In genomic region chr7:47531584-47532492, GRCh38 we compare ENCODE assay signal across 18 cellular contexts. TPM values are rescaled to one million over a fixed set of nuclear protein-coding genes. Genes with fewer than 3 reads are reported as not detected.
DNase-seq lines count a peak whose midpoint lies in the region; ATAC-seq, FAIRE-seq and TF ChIP-seq lines count a peak whose summit lies in the region.
"Had no signal": no experiment of that assay in that cellular context is flagged by ENCODE, and none has a peak within 500 bp of the region (broad histone marks: within the 10 kb centered on the region; RNA-seq: fewer than 3 reads in every experiment).

No MANE protein-coding gene starts in this region.

- H3K79me1 ChIP-seq in IMR-90 (ENCODE audit: low read depth in 1 of 2, low read length in 2 of 2) (peaks cover 31 to 79% of the 10 kb centered on the region in 2 experiments), H1 (ENCODE audit: low read depth, low read length) (peaks cover 7% of the 10 kb centered on the region)

- no peak for TF ChIP-seq EP300 in H1 (IDR thresholded peaks at IDR 0.05; ENCODE audit: borderline replicate concordance in 1 of 2, low read depth in 2 of 2, low read length in 2 of 2)

- H3K9ac ChIP-seq in IMR-90 (ENCODE audit: low read depth, low read length) (no peak overlapping the region), H1 (replicated peaks in 1 of 4; ENCODE audit: extremely low read depth in 1 of 4, low read depth in 3 of 4, low read length in 3 of 4) (no peak overlapping the region)

- WGBS in IMR-90 (ENCODE audit: extremely low coverage in 2 of 2, insufficient read length in 1 of 2), 2 experiments: 98% methylated on average over 8 of the region's 17 CpGs; no CpG with 5 or more reads in 1 of the 2 experiments
- WGBS in H1 (ENCODE audit: extremely low coverage in 1 of 2, insufficient coverage in 1 of 2, insufficient read length in 1 of 2, insufficient replicate concordance in 2 of 2, low coverage in 1 of 2, low lambda C conversion rate in 2 of 2, missing lambda C conversion rate in 1 of 2), 2 experiments: 91% methylated on average over 14 of the region's 17 CpGs; no CpG with 5 or more reads in 1 of the 2 experiments

- H3K27ac Mint-ChIP-seq in activated naive CD8-positive, alpha-beta T cell treated with anti-CD3 and anti-CD28 coated beads for 36 hours: no peak overlapping the region
- H3K27ac Mint-ChIP-seq: CD4-positive, alpha-beta T cell had no signal

- in situ Hi-C loops in IMR-90 (cut with MboI; ENCODE audit: low sequenced_read_pairs): no loop called here

- H2BK5ac ChIP-seq in IMR-90 (ENCODE audit: low read depth, low read length, poor library complexity, severe bottlenecking) (no peak overlapping the region), H1 (ENCODE audit: low read depth, low read length) (no peak overlapping the region)

- H3K9me1 ChIP-seq in IMR-90 (ENCODE audit: insufficient read depth, low read length): peaks cover 16% of the 10 kb centered on the region

- H2BK120ac ChIP-seq in IMR-90 (ENCODE audit: low read depth, low read length) (no peak overlapping the region), H1 (replicated peaks; ENCODE audit: low read depth, low read length) (no peak overlapping the region)

- no peak overlapping the region for H3K4me3 Mint-ChIP-seq in activated naive CD8-positive, alpha-beta T cell treated with anti-CD3 and anti-CD28 coated beads for 36 hours
- H3K4me3 Mint-ChIP-seq: CD4-positive, alpha-beta T cell had no signal

- H3K9me3 ChIP-seq in IMR-90 (ENCODE audit: control insufficient read depth, insufficient read depth, low read length) (peaks cover 4% of the 10 kb centered on the region; the same call in 1 of the 2 replicates), H1 (ENCODE audit: insufficient read depth in 2 of 2, low read depth in 1 of 2, low read length in 1 of 2) (peaks cover 0 to 7% of the 10 kb centered on the region in 2 experiments; a peak in 1 of 4 replicates), osteoblast (ENCODE audit: low read depth, low read length) (no peaks in the 10 kb centered on the region)
- H3K9me3 ChIP-seq: BE2C had no signal

- no peak overlapping the region for H4K91ac ChIP-seq in IMR-90 (ENCODE audit: insufficient read depth, low read depth, low read length)
- no peak overlapping the region for H4K91ac ChIP-seq in H1 (replicated peaks; ENCODE audit: insufficient read length, low read length)

- no peak for FAIRE-seq in H1 (lab: Jason Lieb, UNC)

- TF ChIP-seq RAD21 in IMR-90 (IDR thresholded peaks at IDR 0.05; ENCODE audit: low read length) (no peak), H1 (IDR thresholded peaks at IDR 0.05 in 1 of 2, conservative IDR thresholded peaks at IDR 0.05 in 1 of 2; ENCODE audit: low read depth in 2 of 2, low read length in 2 of 2) (no peak)

- H3K4me1 ChIP-seq in IMR-90 (ENCODE audit: control insufficient read depth, insufficient read depth, low read length) (peaks cover 15% of the 10 kb centered on the region), H1 (replicated peaks in 1 of 4; ENCODE audit: control insufficient read depth in 3 of 4, insufficient read depth in 4 of 4, low read length in 3 of 4) (peaks cover 9 to 21% (median 14%) of the 10 kb centered on the region in 4 experiments), osteoblast (ENCODE audit: insufficient read depth, low read length) (peaks cover 21% of the 10 kb centered on the region)
- H3K4me1 ChIP-seq: BE2C had no signal

- TF ChIP-seq CTCF in IMR-90 (conservative IDR thresholded peaks at IDR 0.05; ENCODE audit: low read depth, low read length) (no peak), H1 (IDR thresholded peaks at IDR 0.05; ENCODE audit: control extremely low read depth in 1 of 3, insufficient read depth in 1 of 3, low read depth in 1 of 3, low read length in 3 of 3) (no peak), osteoblast (IDR thresholded peaks at IDR 0.05; ENCODE audit: extremely low read depth, low read depth, low read length) (no peak), coronary artery (IDR thresholded peaks at IDR 0.05) (no peak)

- H3K4me3 ChIP-seq in IMR-90 (ENCODE audit: insufficient read depth, low read depth, low read length) (no peak overlapping the region), H1 (ENCODE audit: extremely low read depth in 1 of 4, insufficient read depth in 2 of 4, low read depth in 3 of 4, low read length in 4 of 4) (no peak overlapping the region), osteoblast (ENCODE audit: insufficient read depth, low read length) (no peak overlapping the region), coronary artery (no peak overlapping the region)
- H3K4me3 ChIP-seq: PC-9 had no signal

- H3K56ac ChIP-seq in IMR-90 (ENCODE audit: extremely low read depth, insufficient read depth, low read length) (no peak overlapping the region), H1 (replicated peaks; ENCODE audit: insufficient read length, low read depth, low read length) (no peak overlapping the region)

- intact Hi-C loops in IMR-90 (cut with micrococcal nuclease): no loop called here

- no peak for DNase-seq in IMR-90
- peak; percentile 58 for DNase-seq in NCI-H510A treated with DMSO at 0.1 percent for 48 hours (lab: John Stamatoyannopoulos, UW)
- DNase-seq in H1 (ENCODE audit: low read depth in 1 of 2, low spot score in 2 of 2): no peak
- peak; percentile 5 for DNase-seq in osteoblast (ENCODE audit: insufficient read length, low spot score, missing footprints)
- DNase-seq in activated CD4-positive, CD25-positive, alpha-beta regulatory T cell (lab: John Stamatoyannopoulos, UW): no peak
- DNase-seq in activated naive CD8-positive, alpha-beta T cell treated with anti-CD3 and anti-CD28 coated beads for 36 hours: no peak
- no peak for DNase-seq in coronary artery (ENCODE audit: low spot score)
- DNase-seq: BE2C; Calu3; CD4-positive, alpha-beta T cell; DMS79; NCI-H1930; NCI-H2171; NCI-H446; NCI-H774; PC-9 had no signal

- peaks cover 3% of the 10 kb centered on the region for H3K9me3 Mint-ChIP-seq in activated naive CD8-positive, alpha-beta T cell treated with anti-CD3 and anti-CD28 coated beads for 36 hours
- H3K9me3 Mint-ChIP-seq: CD4-positive, alpha-beta T cell had no signal

- no peaks in the 10 kb centered on the region for H3K4me1 Mint-ChIP-seq in activated naive CD8-positive, alpha-beta T cell treated with anti-CD3 and anti-CD28 coated beads for 36 hours

- H3K18ac ChIP-seq in IMR-90 (ENCODE audit: low read depth, low read length): no peak overlapping the region
- no peak overlapping the region for H3K18ac ChIP-seq in H1 (ENCODE audit: extremely low read depth, low read length)

- H3K79me2 ChIP-seq in H1 (ENCODE audit: control insufficient read depth in 1 of 2, insufficient read depth in 2 of 2, low read length in 2 of 2) (peaks cover 0 to 31% of the 10 kb centered on the region in 2 experiments; a peak in 2 of 4 replicates), osteoblast (ENCODE audit: insufficient read depth, low read length) (peaks cover 46% of the 10 kb centered on the region)

- peak overlapping the region; percentile 20 for H2AK9ac ChIP-seq in IMR-90 (replicated peaks; ENCODE audit: low read depth, low read length, poor library complexity)

- H2BK15ac ChIP-seq in IMR-90 (ENCODE audit: low read depth, low read length): no peak overlapping the region
- H2BK15ac ChIP-seq in H1 (ENCODE audit: low read length): no peak overlapping the region

- peaks cover 7% of the 10 kb centered on the region for H3K23me2 ChIP-seq in H1 (ENCODE audit: low read depth, low read length)

- CTCF ChIA-PET in IMR-90 (lab: Yijun Ruan, JAX) (no interaction called here), H1 (lab: Charles Lee; ENCODE audit: partially characterized antibody) (interaction anchor here (0.5 to 1.5 kb wide), 6 partner anchors 21 to 266 kb away, joined by 3 read pairs; partner anchors contain the start of gene TNS3)

- no peak overlapping the region for H3K4ac ChIP-seq in IMR-90 (ENCODE audit: low read depth, low read length)
- H3K4ac ChIP-seq in H1 (replicated peaks; ENCODE audit: insufficient read length, low read depth, low read length): no peak overlapping the region

- dilution Hi-C loops in IMR-90 (cut with HindIII; ENCODE audit: low sequenced_read_pairs, unreplicated experiment): no loop called here

- no peak overlapping the region for H4K5ac ChIP-seq in IMR-90 (ENCODE audit: low read depth, low read length)
- no peak overlapping the region for H4K5ac ChIP-seq in H1 (ENCODE audit: insufficient read length, low read depth, low read length)

- no peak overlapping the region for H2BK20ac ChIP-seq in IMR-90 (ENCODE audit: low read depth, low read length)
- H2BK20ac ChIP-seq in H1 (ENCODE audit: low read length): no peak overlapping the region

- no peak overlapping the region for H4K8ac ChIP-seq in IMR-90 (ENCODE audit: low read depth in 2 of 2, low read length in 2 of 2)
- H4K8ac ChIP-seq in H1 (ENCODE audit: extremely low read depth, insufficient read depth, low read length): peak overlapping the region; percentile 69; the same call in 1 of the 2 replicates

- H3K36me3 ChIP-seq in IMR-90 (ENCODE audit: control insufficient read depth, insufficient read depth, low read length): peaks cover 19% of the 10 kb centered on the region
- H3K36me3 ChIP-seq in H1 (ENCODE audit: control insufficient read depth in 2 of 4, insufficient read depth in 4 of 4, low read length in 3 of 4): 0 out of 8 replicates have a peak, but pooled peaks cover 0 to 2% (median 0%) of the 10 kb centered on the region in 4 experiments
- H3K36me3 ChIP-seq in osteoblast (ENCODE audit: insufficient read depth, low read length): peaks cover 33% of the 10 kb centered on the region
- H3K36me3 ChIP-seq: BE2C had no signal

- TF ChIP-seq POLR2A in IMR-90 (IDR thresholded peaks at IDR 0.05; ENCODE audit: low read depth, low read length) (no peak), H1 (IDR thresholded peaks at IDR 0.05; ENCODE audit: control extremely low read depth in 1 of 2, low read depth in 2 of 2, low read length in 2 of 2) (no peak)

- H3K27me3 Mint-ChIP-seq in activated naive CD8-positive, alpha-beta T cell treated with anti-CD3 and anti-CD28 coated beads for 36 hours: peaks cover 11% of the 10 kb centered on the region

- POLR2A ChIA-PET in IMR-90 (lab: Charles Lee; ENCODE audit: unreplicated experiment): no interaction called here
- POLR2A ChIA-PET in H1 (lab: Charles Lee; ENCODE audit: partially characterized antibody): no interaction called here

- H3K14ac ChIP-seq in IMR-90 (replicated peaks; ENCODE audit: low read depth, low read length): no peak overlapping the region
- H3K14ac ChIP-seq in H1 (ENCODE audit: insufficient read length): no peak overlapping the region

- H4K20me1 ChIP-seq in IMR-90 (ENCODE audit: insufficient read depth, low read length) (peaks cover 35% of the 10 kb centered on the region), H1 (replicated peaks in 1 of 2; ENCODE audit: control insufficient read depth in 1 of 2, insufficient read depth in 2 of 2, low read length in 2 of 2) (peaks cover 2 to 7% of the 10 kb centered on the region in 2 experiments), osteoblast (ENCODE audit: insufficient read depth, low read length) (peaks cover 49% of the 10 kb centered on the region)

- no peak overlapping the region for H3K23ac ChIP-seq in IMR-90 (ENCODE audit: low read depth, low read length)
- no peak overlapping the region for H3K23ac ChIP-seq in H1 (ENCODE audit: insufficient read length)

- no peak overlapping the region for H2BK12ac ChIP-seq in H1 (ENCODE audit: low read depth, low read length)

- H3K36me3 Mint-ChIP-seq in activated naive CD8-positive, alpha-beta T cell treated with anti-CD3 and anti-CD28 coated beads for 36 hours: no peaks in the 10 kb centered on the region

- H2AFZ ChIP-seq in IMR-90 (replicated peaks; ENCODE audit: low read length, poor library complexity) (no peak overlapping the region), H1 (ENCODE audit: low read length) (no peak overlapping the region), osteoblast (ENCODE audit: low read length) (no peak overlapping the region)
- H2AFZ ChIP-seq: PC-9 had no signal

- H2AK5ac ChIP-seq in IMR-90 (ENCODE audit: low read depth, low read length): no peak overlapping the region
- H2AK5ac ChIP-seq in H1 (ENCODE audit: low read depth, low read length): no peak overlapping the region

- BruUV-seq in IMR-90 (replicated peaks; lab: Mats Ljungman, UMichigan): no TSS peak

- H3K27ac ChIP-seq in IMR-90 (ENCODE audit: insufficient read depth, low read length) (no peak overlapping the region), H1 (ENCODE audit: low read depth, low read length) (no peak overlapping the region), osteoblast (ENCODE audit: low read depth, low read length) (no peak overlapping the region), coronary artery (peak overlapping the region in 1 of 2 donors; percentile 2)
- H3K27ac ChIP-seq: PC-9 had no signal

- H3K27me3 ChIP-seq in IMR-90 (ENCODE audit: control insufficient read depth, insufficient read depth, low read length) (no peaks in the 10 kb centered on the region), H1 (replicated peaks in 1 of 4; ENCODE audit: control insufficient read depth in 3 of 4, extremely low read depth in 1 of 4, insufficient read depth in 3 of 4, low read length in 3 of 4) (peaks cover 0 to 11% (median 7%) of the 10 kb centered on the region in 4 experiments; a peak in 5 of 7 replicates), osteoblast (ENCODE audit: insufficient read depth, low read length) (no peaks in the 10 kb centered on the region)

- ATAC-seq in IMR-90 (ENCODE audit: low read depth): no peak
- ATAC-seq: HCT116, SK-N-SH treated with all-trans-retinoic acid at 6 μM for 48 hours had no signal

- H3K4me2 ChIP-seq in IMR-90 (ENCODE audit: low read depth, low read length): no peak overlapping the region
- H3K4me2 ChIP-seq in H1 (ENCODE audit: insufficient read depth in 1 of 2, low read depth in 2 of 2, low read length in 2 of 2): no peak overlapping the region
- H3K4me2 ChIP-seq in osteoblast (ENCODE audit: insufficient read depth, low read length): no peak overlapping the region
- H3K4me2 ChIP-seq: PC-9 had no signal

RNA-seq across cellular contexts. Expression of gene TNS3, which starts 50.1 kb away (rescaled TPM):
- total RNA-seq in IMR-90 (2012; rRNA removed) (58.9 and 64.3 TPM in 2 replicates), osteoblast (67.3 and 88.1 TPM in 2 replicates)
- polyA plus RNA-seq in IMR-90 (2012; rRNA removed) (75.6 and 79.2 TPM in 2 replicates), H1 (2011; rRNA removed) (11.9 and 14.7 TPM in 2 replicates)
- 45.5 and 62.9 TPM in 2 replicates for polyA plus RNA-seq in IMR-90 (2012; cell fraction: cytosol; rRNA removed)
- 103 and 160 TPM in 2 replicates for polyA plus RNA-seq in IMR-90 (2012; cell fraction: nucleus; rRNA removed; ENCODE audit: low replicate concordance)
- total RNA-seq in H1 (2021; fragmentation: NEBNext Ultra II Directional; extraction: Animal tissue kit (Norgen Biotek cat#: 25700)): 24.2 TPM in 2 replicates
- polyA plus RNA-seq in H1 (2011; cell fraction: cytosol; rRNA removed): 11.5 TPM
- polyA plus RNA-seq in H1 (2011; cell fraction: nucleus; rRNA removed): 24.3 TPM
- polyA plus RNA-seq in H1 (2012, experiment 1 of 2): 12.6 to 15.2 TPM (median 13.6 TPM) in 4 replicates
- polyA plus RNA-seq in H1 (2012, experiment 2 of 2): 7.5 TPM
- polyA plus RNA-seq in H1 (2013, experiment 1 of 2): 6.6 TPM
- 6.0 TPM for polyA plus RNA-seq in H1 (2013, experiment 2 of 2)
- 54.4 and 72.3 TPM in 2 replicates for polyA minus RNA-seq in H1 (2011; rRNA and poly(A)+ RNA removed)
- polyA minus RNA-seq in H1 (2011; cell fraction: cytosol; rRNA and poly(A)+ RNA removed): 17.2 TPM
- polyA minus RNA-seq in H1 (2011; cell fraction: nucleus; rRNA and poly(A)+ RNA removed): 43.9 TPM
- total RNA-seq in activated naive CD8-positive, alpha-beta T cell treated with anti-CD3 and anti-CD28 coated beads for 36 hours: under 1 TPM; 0.12 to 0.52 TPM

Comparison
In these comparisons a context has a peak if more than half of its experiments do, and no peak if none do; other contexts are left out.
1. DNase-seq: peak in NCI-H510A treated with DMSO at 0.1 percent for 48 hours (single experiment) and osteoblast (single experiment); none in IMR-90 (single experiment), H1 (0 of 2), activated CD4-positive, CD25-positive, alpha-beta regulatory T cell (0 of 4), activated naive CD8-positive, alpha-beta T cell treated with anti-CD3 and anti-CD28 coated beads for 36 hours (single experiment) and coronary artery (single experiment).
2. RNA of gene TNS3, which starts 50.1 kb away (total RNA-seq): 67.3 to 88.1 TPM in osteoblast, 58.9 to 64.3 TPM in IMR-90 and 24.2 TPM in H1; 0.12 to 0.52 TPM in activated naive CD8-positive, alpha-beta T cell treated with anti-CD3 and anti-CD28 coated beads for 36 hours; every median in the first group is over 10 times any median in the second.